Comparison of ENCODE assay signal across 8 cellular contexts in the genomic region with DNA sequence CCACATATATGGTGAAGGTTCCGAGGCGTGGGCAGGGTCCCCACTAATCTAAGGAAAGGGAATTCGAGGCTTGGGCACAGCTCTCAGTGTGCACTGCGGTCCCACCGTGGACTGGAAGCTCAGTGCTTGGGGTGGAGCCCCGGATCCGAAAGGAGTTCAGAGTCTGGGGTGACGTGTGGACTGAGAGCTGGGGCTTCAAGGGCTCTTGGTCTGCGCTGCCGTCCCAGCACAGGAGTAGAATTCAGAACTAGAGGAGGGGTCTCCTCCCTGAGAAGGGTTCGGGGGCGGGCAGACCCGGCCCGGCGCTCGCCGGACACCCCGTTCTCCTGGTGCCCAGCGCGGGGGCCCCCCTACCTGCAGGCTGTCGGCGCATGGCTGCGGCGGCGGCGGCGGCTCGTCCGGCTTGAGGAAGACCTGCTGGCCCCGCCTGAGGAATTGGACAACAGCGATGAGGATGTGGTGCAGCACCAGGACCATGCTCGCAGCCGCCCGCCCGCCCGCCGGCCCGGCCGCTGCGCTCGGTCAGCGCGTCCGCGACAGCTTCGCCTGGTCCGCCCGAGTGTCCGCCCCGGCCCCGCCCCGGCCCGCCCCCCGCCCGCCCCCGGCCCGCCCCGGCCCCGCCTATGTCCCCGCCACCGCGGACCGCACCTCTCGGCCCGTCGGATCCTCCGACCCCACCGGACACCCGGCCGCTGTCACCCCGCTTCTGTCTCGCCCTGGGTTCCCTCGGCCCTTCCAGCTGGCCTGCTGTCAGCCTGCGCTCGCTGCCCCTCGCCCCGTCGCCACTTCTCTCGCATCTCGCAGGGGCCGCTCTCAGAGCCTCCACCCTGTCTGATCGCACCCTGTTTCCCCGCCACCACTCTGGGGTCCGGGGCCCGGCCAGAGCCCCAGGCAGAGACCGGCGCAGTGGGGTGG. TPM values are rescaled to one million over a fixed set of nuclear protein-coding genes. Genes with fewer than 3 reads are reported as not detected.
DNase-seq lines count a peak whose midpoint lies in the region; ATAC-seq, FAIRE-seq and TF ChIP-seq lines count a peak whose summit lies in the region.

No MANE protein-coding gene starts in this region.

- no peak overlapping the region for H3K27ac ChIP-seq in PC-9
- H3K27ac ChIP-seq in HepG2 (ENCODE audit: extremely low read length, insufficient read depth, low read length) = no peak overlapping the region
- H3K27ac ChIP-seq in subcutaneous abdominal adipose tissue (ENCODE audit: low read depth, low read length) = peak overlapping the region; percentile 82

- WGBS in HepG2 (ENCODE audit: low lambda C conversion rate) = 0% methylated on average over 4 of the region's 87 CpGs

- no peak for TF ChIP-seq POLR2A in HepG2 (IDR thresholded peaks at IDR 0.05; ENCODE audit: insufficient read depth in 1 of 2, low read depth in 2 of 2, low read length in 2 of 2)

- peaks cover 8% of the 10 kb centered on the region; the same call in 1 of the 2 replicates for H3K79me2 ChIP-seq in PC-9 (ENCODE audit: low read depth)
- H3K79me2 ChIP-seq in HepG2 (ENCODE audit: insufficient read depth, low read length) = no peaks in the 10 kb centered on the region

- CTCF ChIA-PET in PC-9 (lab: Charles Lee) (interaction anchor here (0.6 kb wide), 1 partner anchor 187 kb away, joined by 3 read pairs; no protein-coding TSS in a partner anchor), HepG2 (lab: Yijun Ruan, JAX; ENCODE audit: low intra/inter-chr PET ratio, low total read pairs) (interaction anchor here (1.2 to 3.3 kb wide), 5 partner anchors 43 to 171 kb away, joined by 3 to 29 read pairs (median 14); no protein-coding TSS in a partner anchor)

- peaks cover 16% of the 10 kb centered on the region for H3K27me3 ChIP-seq in PC-9 (ENCODE audit: insufficient read depth, low read depth)
- H3K27me3 ChIP-seq in HepG2 (ENCODE audit: control insufficient read depth in 1 of 2, insufficient read depth in 2 of 2, low read length in 2 of 2) = peaks cover 17 to 53% of the 10 kb centered on the region in 2 experiments; a peak in 4 of 5 replicates
- H3K27me3 ChIP-seq in subcutaneous abdominal adipose tissue (ENCODE audit: control insufficient read depth in 5 of 5, insufficient read depth in 4 of 5, low read length in 5 of 5) = peaks cover 9 to 37% (median 36%) of the 10 kb centered on the region in 5 donors

- TF ChIP-seq CTCF in PC-9 (conservative IDR thresholded peaks at IDR 0.05) = no peak
- no peak for TF ChIP-seq CTCF in HepG2 (CRISPR knock-in tag; IDR thresholded peaks at IDR 0.05)

- H3K36me3 ChIP-seq in PC-9 (ENCODE audit: low read depth) = no peaks in the 10 kb centered on the region
- H3K36me3 ChIP-seq in HepG2 (replicated peaks in 1 of 2; ENCODE audit: control insufficient read depth in 1 of 2, insufficient read depth in 2 of 2, low read length in 2 of 2) = no peaks in the 10 kb centered on the region
- H3K36me3 ChIP-seq in subcutaneous abdominal adipose tissue (ENCODE audit: control insufficient read depth in 5 of 5, insufficient read depth in 5 of 5, low read length in 5 of 5) = no peaks in the 10 kb centered on the region

- H3K4me1 ChIP-seq in PC-9 (replicated peaks; ENCODE audit: insufficient read depth) (peaks cover 26% of the 10 kb centered on the region), HepG2 (ENCODE audit: insufficient read depth, low read length) (peaks cover 8% of the 10 kb centered on the region; the same call in 1 of the 2 replicates), subcutaneous abdominal adipose tissue (ENCODE audit: control insufficient read depth in 5 of 5, insufficient read depth in 5 of 5, low read length in 5 of 5) (peaks cover 5 to 47% (median 36%) of the 10 kb centered on the region in 5 donors)

- in situ Hi-C loops in HepG2 (cut with HindIII; ENCODE audit: extremely low pct_ligation_motif_present, low pct_unique_long_range_greater_than_20kb) = loop anchor here (5.0 kb wide), 1 partner anchor 45 kb away; no protein-coding TSS in a partner anchor

- intact Hi-C loops in PC-9 (cut with micrococcal nuclease; ENCODE audit: unreplicated experiment) = loop anchor here (2.0 kb wide), 1 partner anchor 171 kb away; no protein-coding TSS in a partner anchor
- intact Hi-C loops in HepG2 (cut with micrococcal nuclease; ENCODE audit: unreplicated experiment) = loop anchor here (2.0 kb wide), 1 partner anchor 43 kb away; no protein-coding TSS in a partner anchor

- H3K4me2 ChIP-seq in PC-9 (peak overlapping the region; percentile 90), HepG2 (ENCODE audit: low read depth, low read length) (peak overlapping the region; percentile 62)

- H4K20me1 ChIP-seq in PC-9 (ENCODE audit: insufficient read depth) = no peaks in the 10 kb centered on the region
- H4K20me1 ChIP-seq in HepG2 (ENCODE audit: insufficient read depth, low read length) = no peaks in the 10 kb centered on the region

- BruUV-seq in PC-9 (replicated peaks; lab: Mats Ljungman, UMichigan) (no TSS peak), HepG2 (replicated peaks; lab: Mats Ljungman, UMichigan) (no TSS peak)

- POLR2A ChIA-PET in PC-9 (lab: Charles Lee; ENCODE audit: unreplicated experiment) (interaction anchor here (0.6 kb wide), 2 partner anchors 152 to 529 kb away, joined by 5 to 6 read pairs; no protein-coding TSS in a partner anchor), HepG2 (lab: Yijun Ruan, JAX) (no interaction called here)

- H3F3A ChIP-seq in PC-9 (ENCODE audit: insufficient read depth, low read depth) = peaks cover 12% of the 10 kb centered on the region

- no peaks in the 10 kb centered on the region for H3K9me2 ChIP-seq in PC-9 (ENCODE audit: insufficient read depth)

- peak; percentile 49 for ATAC-seq in HepG2

- H3K9ac ChIP-seq in HepG2 (ENCODE audit: insufficient read depth, low read depth, low read length) (no peak overlapping the region), subcutaneous abdominal adipose tissue (ENCODE audit: low read length in 5 of 5) (peak overlapping the region in 4 of 5 donors; percentile 62 to 74 (median 70))

- TF ChIP-seq EP300 in HepG2 (IDR thresholded peaks at IDR 0.05; ENCODE audit: low read depth in 2 of 2, low read length in 2 of 2) (no peak), HepG2 (CRISPR knock-in tag; IDR thresholded peaks at IDR 0.05; ENCODE audit: borderline replicate concordance) (no peak)

- DNase-seq in NCI-H748 (lab: John Stamatoyannopoulos, UW; ENCODE audit: unreplicated experiment) (peak; percentile 42), NCI-H748 treated with DMSO at 0.1 percent for 48 hours (lab: John Stamatoyannopoulos, UW) (no peak), PC-9 (peak in 1 of 2 experiments; percentile 57), cerebellar cortex (ENCODE audit: low spot score) (peak; percentile 17), HepG2 (ENCODE audit: low spot score) (no peak), A172 (ENCODE audit: low spot score) (no peak), COR-L47 (lab: John Stamatoyannopoulos, UW) (no peak)

- H3K4me3 ChIP-seq in PC-9 (peak overlapping the region; percentile 74), HepG2 (replicated peaks in 1 of 3; ENCODE audit: insufficient read depth in 1 of 3, low read depth in 2 of 3, low read length in 3 of 3) (peak overlapping the region; percentile 17 to 59 (median 21); a peak in 2 of 6 replicates), subcutaneous abdominal adipose tissue (ENCODE audit: low read depth in 1 of 5, low read length in 5 of 5) (peak overlapping the region; percentile 52 to 80 (median 74))

- no peak for FAIRE-seq in HepG2 (lab: Jason Lieb, UNC)

- H2AFZ ChIP-seq in PC-9 (peak overlapping the region; percentile 85), HepG2 (ENCODE audit: low read length) (no peak overlapping the region)

- TF ChIP-seq RAD21 in HepG2 (CRISPR knock-in tag; IDR thresholded peaks at IDR 0.05) = no peak

- H3K9me3 ChIP-seq in PC-9 (ENCODE audit: insufficient read depth, low read depth) (no peaks in the 10 kb centered on the region), HepG2 (ENCODE audit: low read length) (no peaks in the 10 kb centered on the region), subcutaneous abdominal adipose tissue (ENCODE audit: control insufficient read depth in 5 of 5, low read length in 5 of 5) (no peaks in the 10 kb centered on the region)

TF ChIP-seq in HepG2, 621 proteins besides CTCF, POLR2A, EP300 and RAD21 (continues in another document):
- peak; percentile 35; the same call in 1 of the 2 replicates for TF ChIP-seq EZH2 (conservative IDR thresholded peaks at IDR 0.05; ENCODE audit: low read depth, low read length)

RNA-seq across cellular contexts. Expression of a gene that starts 32.1 kb away (rescaled TPM):
- total RNA-seq in PC-9 (2021) = 9.6 and 12.0 TPM in 2 replicates
- total RNA-seq in HepG2 (2016; rRNA removed; fragmentation: Illumina TruSeq; extraction: Trizol) = not detected in 2 replicates
- not detected in 2 replicates for total RNA-seq in HepG2 (2016; cell fraction: cytosol; rRNA removed; fragmentation: Illumina TruSeq; extraction: Trizol; ENCODE audit: low read depth)
- total RNA-seq in HepG2 (2016; cell fraction: insoluble cytoplasmic fraction; rRNA removed; fragmentation: Illumina TruSeq; extraction: Trizol) = 0.19 TPM in 1 of 2 replicates, not detected in the other
- total RNA-seq in HepG2 (2016; cell fraction: membrane; rRNA removed; fragmentation: Illumina TruSeq; extraction: Trizol) = not detected in 2 replicates
- total RNA-seq in HepG2 (2016; cell fraction: nucleus; rRNA removed; fragmentation: Illumina TruSeq; extraction: Trizol) = 0.81 TPM in 1 of 2 replicates, not detected in the other
- 2.8 and 3.1 TPM in 2 replicates for polyA plus RNA-seq in HepG2 (2011; rRNA removed)
- 0.74 and 0.82 TPM in 2 replicates for polyA plus RNA-seq in HepG2 (2011; cell fraction: cytosol; rRNA removed)
- 12.4 and 12.9 TPM in 2 replicates for polyA plus RNA-seq in HepG2 (2011; cell fraction: nucleus; rRNA removed)
- 1.1 and 1.3 TPM in 2 replicates for polyA plus RNA-seq in HepG2 (2012)
- not detected in 2 replicates for polyA plus RNA-seq in HepG2 (2016; cell fraction: cytosol; fragmentation: Illumina TruSeq; extraction: Trizol; ENCODE audit: low read depth)
- polyA plus RNA-seq in HepG2 (2016; cell fraction: insoluble cytoplasmic fraction; fragmentation: Illumina TruSeq; extraction: Trizol; ENCODE audit: low read depth) = not detected in 2 replicates
- polyA plus RNA-seq in HepG2 (2016; cell fraction: membrane; fragmentation: Illumina TruSeq; extraction: Trizol; ENCODE audit: low read depth) = not detected in 2 replicates
- polyA plus RNA-seq in HepG2 (2016; cell fraction: nucleus; fragmentation: Illumina TruSeq; extraction: Trizol; ENCODE audit: insufficient read depth, low read depth) = not detected in 2 replicates
- 1.6 and 410 TPM in 2 replicates for polyA minus RNA-seq in HepG2 (2011; rRNA and poly(A)+ RNA removed; ENCODE audit: low replicate concordance)
- polyA minus RNA-seq in HepG2 (2011; cell fraction: cytosol; rRNA and poly(A)+ RNA removed) = 0.62 and 1.1 TPM in 2 replicates
- 2.2 and 3.6 TPM in 2 replicates for polyA minus RNA-seq in HepG2 (2011; cell fraction: nucleus; rRNA and poly(A)+ RNA removed)
- total RNA-seq in A172 (2014; rRNA removed; shearing (Covaris generic)) = 6.5 and 8.8 TPM in 2 replicates

Comparison
In these comparisons a context has a peak if more than half of its experiments do, and no peak if none do; other contexts are left out.
1. DNase-seq: peak in NCI-H748 (single experiment) and cerebellar cortex (single experiment); none in NCI-H748 treated with DMSO at 0.1 percent for 48 hours (single experiment), HepG2 (single experiment), A172 (single experiment) and COR-L47 (single experiment).
2. H3K4me3 ChIP-seq: peak in every context shown above with its lines; median percentile 74 in PC-9; 74 in subcutaneous abdominal adipose tissue; 21 in HepG2.